Comparison of ENCODE assay signal across 21 cellular contexts in the genomic region with DNA sequence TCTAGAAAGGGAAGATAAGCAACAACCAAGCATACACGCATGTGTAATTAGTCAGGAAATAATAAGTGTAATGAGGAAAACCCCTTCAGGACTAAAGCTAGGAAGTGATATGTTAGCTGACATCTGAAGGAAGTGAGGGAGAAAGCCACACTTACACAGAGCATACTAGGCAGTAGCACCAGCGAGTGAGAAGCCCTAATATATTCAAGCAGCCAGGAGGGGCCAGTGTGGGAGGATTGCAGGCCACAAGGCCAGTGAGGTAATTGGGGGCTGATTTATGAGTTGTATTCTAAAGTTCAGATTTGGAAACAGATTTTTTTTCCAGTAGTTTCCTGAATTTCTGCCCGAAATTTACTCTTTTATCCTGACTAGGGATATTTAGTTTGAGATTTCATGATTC.
DNase-seq lines count a peak whose midpoint lies in the region; ATAC-seq and TF ChIP-seq lines count a peak whose summit lies in the region.
"Had no signal": no experiment of that assay in that cellular context is flagged by ENCODE, and none has a peak within 500 bp of the region (broad histone marks: within the 10 kb centered on the region; RNA-seq: fewer than 3 reads in every experiment).

No MANE protein-coding gene starts in this region.

- H3K4me3 Mint-ChIP-seq in brain: peak overlapping the region in 1 of 5 experiments; percentile 32
- H3K4me3 Mint-ChIP-seq: stimulated activated effector memory CD8-positive, alpha-beta T cell treated with anti-CD3 and anti-CD28 coated beads, Interleukin-12 subunit alpha, Interleukin-12 subunit beta, amount 100 ng/mL, for 72 hours had no signal

- peaks cover 0 to 6% (median 0%) of the 10 kb centered on the region in 11 donors for H3K9me3 ChIP-seq in heart right ventricle
- H3K9me3 ChIP-seq in right atrium auricular region: no peaks in the 10 kb centered on the region
- no peaks in the 10 kb centered on the region for H3K9me3 ChIP-seq in muscle layer of duodenum (ENCODE audit: control insufficient read depth in 1 of 2, low read length in 2 of 2)

- H3K27me3 ChIP-seq in heart right ventricle (no peaks in the 10 kb centered on the region), right atrium auricular region (no peaks in the 10 kb centered on the region), muscle layer of duodenum (ENCODE audit: low read depth, low read length) (no peaks in the 10 kb centered on the region)
- H3K27me3 ChIP-seq: foreskin keratinocyte had no signal

- H3K27me3 Mint-ChIP-seq in brain: no peaks in the 10 kb centered on the region

- H3K9me3 Mint-ChIP-seq in brain: peaks cover 0 to 3% (median 0%) of the 10 kb centered on the region in 5 experiments

- H3K27ac ChIP-seq in heart right ventricle (peak overlapping the region in 9 of 10 donors; percentile 0 to 67 (median 45)), right atrium auricular region (peak overlapping the region in 1 of 2 donors; percentile 38), muscle layer of duodenum (ENCODE audit: low read length) (peak overlapping the region; percentile 22)
- H3K27ac ChIP-seq: foreskin keratinocyte, PC-9 had no signal

- peak in 1 of 9 donors; percentile 7 for TF ChIP-seq CTCF in heart right ventricle (IDR thresholded peaks at IDR 0.05)
- TF ChIP-seq CTCF in right atrium auricular region (IDR thresholded peaks at IDR 0.05): no peak
- TF ChIP-seq CTCF in brain (conservative IDR thresholded peaks at IDR 0.05): no peak

- DNase-seq in heart right ventricle (no peak), right atrium auricular region (ENCODE audit: low spot score) (no peak), NCI-H1092 (lab: John Stamatoyannopoulos, UW) (no peak)
- no peak for DNase-seq in stimulated activated CD4-positive, alpha-beta T cell treated with anti-CD3 and anti-CD28 coated beads, Interleukin-12 subunit alpha, Interleukin-12 subunit beta, amount 100 ng/mL, for 4 hours
- no peak for DNase-seq in stimulated activated naive CD4-positive, alpha-beta T cell (lab: John Stamatoyannopoulos, UW)
- DNase-seq: activated effector memory CD4-positive, alpha-beta T cell treated with anti-CD3 and anti-CD28 coated beads, Interleukin-2, amount 50 U/mL, for 16 hours; effector CD4-positive, alpha-beta T cell; foreskin keratinocyte; mammary epithelial cell; MV-4-11; NCI-H2081 treated with DMSO at 0.1 percent for 48 hours; NCI-H526; nucleus accumbens; PC-9; SW 1271 had no signal

- H3K27ac Mint-ChIP-seq in brain: peak overlapping the region in 3 of 5 experiments; percentile 48 to 83 (median 65)
- H3K27ac Mint-ChIP-seq: stimulated activated effector memory CD8-positive, alpha-beta T cell treated with anti-CD3 and anti-CD28 coated beads, Interleukin-12 subunit alpha, Interleukin-12 subunit beta, amount 100 ng/mL, for 72 hours had no signal

- peak overlapping the region in 3 of 10 donors; percentile 2 to 12 (median 6) for H3K4me3 ChIP-seq in heart right ventricle
- no peak overlapping the region for H3K4me3 ChIP-seq in right atrium auricular region
- H3K4me3 ChIP-seq in muscle layer of duodenum (ENCODE audit: low read depth in 1 of 2, low read length in 2 of 2): no peak overlapping the region
- H3K4me3 ChIP-seq: PC-9 had no signal

- WGBS in heart right ventricle, 2 donors: 41 to 43% methylated on average over 3 of the region's 3 CpGs

- no peaks in the 10 kb centered on the region for H3K36me3 Mint-ChIP-seq in brain
- H3K36me3 Mint-ChIP-seq: stimulated activated effector memory CD8-positive, alpha-beta T cell treated with anti-CD3 and anti-CD28 coated beads, Interleukin-12 subunit alpha, Interleukin-12 subunit beta, amount 100 ng/mL, for 72 hours had no signal

- intact Hi-C loops in heart right ventricle (cut with DNase I): loop anchor here in 2 of 10 donors (10.0 kb wide), 2 partner anchors 132 to 142 kb away; no protein-coding TSS in a partner anchor

- peaks cover 20% of the 10 kb centered on the region for H3K4me1 Mint-ChIP-seq in brain
- H3K4me1 Mint-ChIP-seq: stimulated activated effector memory CD8-positive, alpha-beta T cell treated with anti-CD3 and anti-CD28 coated beads, Interleukin-12 subunit alpha, Interleukin-12 subunit beta, amount 100 ng/mL, for 72 hours had no signal

- ATAC-seq in heart right ventricle: peak in 7 of 8 donors; percentile 58 to 81 (median 75)
- ATAC-seq in activated CD4-positive, CD25-positive, alpha-beta regulatory T cell treated with anti-CD3 and anti-CD28 coated beads, Interleukin-2, amount 50 U/mL, for 24 hours: no peak
- ATAC-seq: foreskin keratinocyte; HCT116; HepG2; stimulated activated effector memory CD8-positive, alpha-beta T cell treated with anti-CD3 and anti-CD28 coated beads, Interleukin-12 subunit alpha, Interleukin-12 subunit beta, amount 100 ng/mL, for 72 hours had no signal

- H3K4me1 ChIP-seq in heart right ventricle: peaks cover 0 to 15% (median 11%) of the 10 kb centered on the region in 9 donors
- H3K4me1 ChIP-seq in right atrium auricular region: no peaks in the 10 kb centered on the region
- H3K4me1 ChIP-seq in muscle layer of duodenum (ENCODE audit: control insufficient read depth in 1 of 2, insufficient read depth in 2 of 2, low read length in 2 of 2): peaks cover 0 to 4% of the 10 kb centered on the region in 2 donors
- H3K4me1 ChIP-seq: foreskin keratinocyte had no signal

- H3K36me3 ChIP-seq in heart right ventricle (no peaks in the 10 kb centered on the region), right atrium auricular region (no peaks in the 10 kb centered on the region), muscle layer of duodenum (ENCODE audit: control insufficient read depth in 1 of 2, insufficient read depth in 2 of 2, low read length in 2 of 2) (no peaks in the 10 kb centered on the region)

Comparison
In these comparisons a context has a peak if more than half of its experiments do, and no peak if none do; other contexts are left out.
1. ATAC-seq: peak in heart right ventricle (7 of 8); none in activated CD4-positive, CD25-positive, alpha-beta regulatory T cell treated with anti-CD3 and anti-CD28 coated beads, Interleukin-2, amount 50 U/mL, for 24 hours (0 of 2).